20 cellular contexts compared by ENCODE assay signal in genomic region chr16:49756971-49757743, GRCh38.
DNase-seq lines count a peak whose midpoint lies in the region; ATAC-seq, FAIRE-seq and TF ChIP-seq lines count a peak whose summit lies in the region.
"Had no signal": no experiment of that assay in that cellular context is flagged by ENCODE, and none has a peak within 500 bp of the region (broad histone marks: within the 10 kb centered on the region; RNA-seq: fewer than 3 reads in every experiment).

No MANE protein-coding gene starts in this region.

- H3K27me3 Mint-ChIP-seq in activated naive CD4-positive, alpha-beta T cell treated with anti-CD3 and anti-CD28 coated beads for 36 hours (ENCODE audit: low read depth), result peaks cover 20% of the 10 kb centered on the region

- no peaks in the 10 kb centered on the region for H3K4me1 ChIP-seq in HepG2 (ENCODE audit: insufficient read depth, low read length)
- H3K4me1 ChIP-seq in right lobe of liver, result no peaks in the 10 kb centered on the region

- peaks cover 10% of the 10 kb centered on the region for H3K4me1 Mint-ChIP-seq in activated naive CD4-positive, alpha-beta T cell treated with anti-CD3 and anti-CD28 coated beads for 36 hours (ENCODE audit: low read depth)

- BruUV-seq in HepG2 (replicated peaks; lab: Mats Ljungman, UMichigan), result no TSS peak

- no peaks in the 10 kb centered on the region for H3K36me3 Mint-ChIP-seq in activated naive CD4-positive, alpha-beta T cell treated with anti-CD3 and anti-CD28 coated beads for 36 hours (ENCODE audit: low read depth)
- H3K36me3 Mint-ChIP-seq: activated naive CD8-positive, alpha-beta T cell treated with anti-CD3 and anti-CD28 coated beads, Interleukin-2, amount 10 ng/mL, durations not matched to agents 7 days and 5 days; natural killer cell had no signal

- H3K9me3 Mint-ChIP-seq in activated naive CD4-positive, alpha-beta T cell treated with anti-CD3 and anti-CD28 coated beads for 36 hours, result no peaks in the 10 kb centered on the region
- H3K9me3 Mint-ChIP-seq: activated CD8-positive, alpha-beta T cell treated with anti-CD3 and anti-CD28 coated beads for 36 hours; activated naive CD8-positive, alpha-beta T cell treated with anti-CD3 and anti-CD28 coated beads, Interleukin-2, amount 10 ng/mL, durations not matched to agents 7 days and 5 days; activated T-cell treated with anti-CD3 and anti-CD28 coated beads, Interleukin-2, amount 50 U/mL, for 72 hours; natural killer cell had no signal

- H3K9ac ChIP-seq in HepG2 (ENCODE audit: insufficient read depth, low read depth, low read length), result no peak overlapping the region

- TF ChIP-seq EP300 in HepG2 (IDR thresholded peaks at IDR 0.05; ENCODE audit: low read depth in 2 of 2, low read length in 2 of 2) (no peak), HepG2 (CRISPR knock-in tag; IDR thresholded peaks at IDR 0.05; ENCODE audit: borderline replicate concordance) (no peak)

- H3K4me3 ChIP-seq in HepG2 (replicated peaks in 1 of 3; ENCODE audit: insufficient read depth in 1 of 3, low read depth in 2 of 3, low read length in 3 of 3) (no peak overlapping the region), right lobe of liver (no peak overlapping the region), astrocyte of the cerebellum (ENCODE audit: low read depth, low read length) (no peak overlapping the region)
- H3K4me3 ChIP-seq: gastroesophageal sphincter, HAP-1, vagina had no signal

- peaks cover 4 to 30% of the 10 kb centered on the region in 2 experiments; a peak in 4 of 5 replicates for H3K27me3 ChIP-seq in HepG2 (ENCODE audit: control insufficient read depth in 1 of 2, insufficient read depth in 2 of 2, low read length in 2 of 2)
- no peaks in the 10 kb centered on the region for H3K27me3 ChIP-seq in right lobe of liver
- H3K27me3 ChIP-seq: gastroesophageal sphincter, vagina had no signal

- FAIRE-seq in HepG2 (lab: Jason Lieb, UNC), result no peak
- FAIRE-seq: GM12891 had no signal

- DNase-seq in HepG2 (ENCODE audit: low spot score) (no peak), right lobe of liver (no peak), astrocyte of the cerebellum (ENCODE audit: low read depth) (peak; percentile 80), islet precursor cell (peak; percentile 79)
- DNase-seq in activated CD4-positive, alpha-beta T cell treated with anti-CD3 and anti-CD28 coated beads for 1 hour, result no peak
- DNase-seq in activated naive CD4-positive, alpha-beta T cell treated with anti-CD3 and anti-CD28 coated beads for 36 hours, result no peak
- DNase-seq: activated CD8-positive, alpha-beta T cell treated with anti-CD3 and anti-CD28 coated beads for 36 hours; activated naive CD8-positive, alpha-beta T cell treated with anti-CD3 and anti-CD28 coated beads, Interleukin-2, amount 10 ng/mL, durations not matched to agents 7 days and 5 days; activated T-cell treated with anti-CD3 and anti-CD28 coated beads, Interleukin-2, amount 50 U/mL, for 72 hours; natural killer cell; NCI-H187 treated with DMSO at 0.1 percent for 48 hours; OCI-M1; retina had no signal

- H3K4me3 Mint-ChIP-seq in activated naive CD4-positive, alpha-beta T cell treated with anti-CD3 and anti-CD28 coated beads for 36 hours, result no peak overlapping the region
- H3K4me3 Mint-ChIP-seq: activated CD8-positive, alpha-beta T cell treated with anti-CD3 and anti-CD28 coated beads for 36 hours; activated naive CD8-positive, alpha-beta T cell treated with anti-CD3 and anti-CD28 coated beads, Interleukin-2, amount 10 ng/mL, durations not matched to agents 7 days and 5 days; activated T-cell treated with anti-CD3 and anti-CD28 coated beads, Interleukin-2, amount 50 U/mL, for 72 hours; natural killer cell had no signal

- intact Hi-C loops in HepG2 (cut with micrococcal nuclease; ENCODE audit: unreplicated experiment) (no loop called here), right lobe of liver (cut with DNase I) (no loop called here)
- intact Hi-C loops in activated naive CD4-positive, alpha-beta T cell treated with anti-CD3 and anti-CD28 coated beads for 36 hours (cut with micrococcal nuclease), result no loop called here

- H3K4me2 ChIP-seq in HepG2 (ENCODE audit: low read depth, low read length), result no peak overlapping the region

- no peak overlapping the region for H3K27ac Mint-ChIP-seq in activated naive CD4-positive, alpha-beta T cell treated with anti-CD3 and anti-CD28 coated beads for 36 hours
- H3K27ac Mint-ChIP-seq: activated CD8-positive, alpha-beta T cell treated with anti-CD3 and anti-CD28 coated beads for 36 hours; activated naive CD8-positive, alpha-beta T cell treated with anti-CD3 and anti-CD28 coated beads, Interleukin-2, amount 10 ng/mL, durations not matched to agents 7 days and 5 days; activated T-cell treated with anti-CD3 and anti-CD28 coated beads, Interleukin-2, amount 50 U/mL, for 72 hours; natural killer cell had no signal

- POLR2A ChIA-PET in HepG2 (lab: Yijun Ruan, JAX), result no interaction called here

- H3K9me3 ChIP-seq in HepG2 (ENCODE audit: low read length) (no peaks in the 10 kb centered on the region), right lobe of liver (no peaks in the 10 kb centered on the region)
- H3K9me3 ChIP-seq: gastroesophageal sphincter, HAP-1, vagina had no signal

- no peak for ATAC-seq in HepG2
- no peak for ATAC-seq in right lobe of liver
- ATAC-seq in GM19463 (IDR thresholded peaks at IDR 0.05; ENCODE audit: unreplicated experiment), result no peak
- no peak for ATAC-seq in HG02884 (IDR thresholded peaks at IDR 0.05; ENCODE audit: unreplicated experiment)
- ATAC-seq: activated CD8-positive, alpha-beta T cell treated with anti-CD3 and anti-CD28 coated beads for 36 hours; activated T-cell treated with anti-CD3 and anti-CD28 coated beads, Interleukin-2, amount 50 U/mL, for 72 hours; gastroesophageal sphincter; natural killer cell; SK-N-SH treated with all-trans-retinoic acid at 6 μM for 48 hours had no signal

- H3K27ac ChIP-seq in HepG2 (ENCODE audit: extremely low read length, insufficient read depth, low read length) (no peak overlapping the region), right lobe of liver (no peak overlapping the region)
- H3K27ac ChIP-seq: gastroesophageal sphincter, vagina had no signal

- H3K79me2 ChIP-seq in HepG2 (ENCODE audit: insufficient read depth, low read length), result no peaks in the 10 kb centered on the region

- 26% methylated on average over 7 of the region's 7 CpGs for WGBS in HepG2 (ENCODE audit: low lambda C conversion rate)
- WGBS in right lobe of liver (ENCODE audit: insufficient coverage, low coverage, low lambda C conversion rate, missing lambda C conversion rate), result 47% methylated on average over 7 of the region's 7 CpGs

- TF ChIP-seq POLR2A in HepG2 (IDR thresholded peaks at IDR 0.05; ENCODE audit: insufficient read depth in 1 of 2, low read depth in 2 of 2, low read length in 2 of 2) (no peak), right lobe of liver (IDR thresholded peaks at IDR 0.05) (no peak)

- no peak for TF ChIP-seq RAD21 in HepG2 (CRISPR knock-in tag; IDR thresholded peaks at IDR 0.05)

- H2AFZ ChIP-seq in HepG2 (ENCODE audit: low read length), result no peak overlapping the region

- no peaks in the 10 kb centered on the region for H4K20me1 ChIP-seq in HepG2 (ENCODE audit: insufficient read depth, low read length)

- in situ Hi-C loops in HepG2 (cut with HindIII; ENCODE audit: extremely low pct_ligation_motif_present, low pct_unique_long_range_greater_than_20kb), result no loop called here
- in situ Hi-C loops in astrocyte of the cerebellum (cut with HindIII; ENCODE audit: low sequenced_read_pairs), result loop anchor here (5.0 kb wide), 1 partner anchor 60 kb away; no protein-coding TSS in a partner anchor

- CTCF ChIA-PET in HepG2 (lab: Yijun Ruan, JAX; ENCODE audit: low intra/inter-chr PET ratio, low total read pairs), result no interaction called here
- CTCF ChIA-PET in activated naive CD4-positive, alpha-beta T cell treated with anti-CD3 and anti-CD28 coated beads for 36 hours (lab: Charles Lee), result no interaction called here

- TF ChIP-seq CTCF in HepG2 (CRISPR knock-in tag; IDR thresholded peaks at IDR 0.05), result no peak
- TF ChIP-seq CTCF in right lobe of liver (IDR thresholded peaks at IDR 0.05), result no peak
- no peak for TF ChIP-seq CTCF in astrocyte of the cerebellum (IDR thresholded peaks at IDR 0.05; ENCODE audit: low read depth, low read length, missing control alignments)

- no peaks in the 10 kb centered on the region for H3K36me3 ChIP-seq in HepG2 (replicated peaks in 1 of 2; ENCODE audit: control insufficient read depth in 1 of 2, insufficient read depth in 2 of 2, low read length in 2 of 2)
- no peaks in the 10 kb centered on the region for H3K36me3 ChIP-seq in right lobe of liver
- H3K36me3 ChIP-seq: gastroesophageal sphincter, HAP-1, vagina had no signal

TF ChIP-seq in HepG2, 621 proteins besides CTCF, POLR2A, EP300 and RAD21:
- TF ChIP-seq MAFK (conservative IDR thresholded peaks at IDR 0.05 in 1 of 2, IDR thresholded peaks at IDR 0.05 in 1 of 2; ENCODE audit: low read length in 2 of 2) (peak in 1 of 2 experiments; percentile 33; a peak in 1 of 4 replicates), ZNF598 (CRISPR knock-in tag; IDR thresholded peaks at IDR 0.05; ENCODE audit: borderline replicate concordance) (no peak), MAFF (IDR thresholded peaks at IDR 0.05; ENCODE audit: low read depth, low read length) (0 out of 2 replicates have a peak, but pooled peaks have one; percentile 4)
TF ChIP-seq in HepG2: peak in this region for 2.

Comparison
In these comparisons a context has a peak if more than half of its experiments do, and no peak if none do; other contexts are left out.
1. DNase-seq: peak in astrocyte of the cerebellum (single experiment) and islet precursor cell (single experiment); none in HepG2 (single experiment), right lobe of liver (0 of 3), activated CD4-positive, alpha-beta T cell treated with anti-CD3 and anti-CD28 coated beads for 1 hour (single experiment) and activated naive CD4-positive, alpha-beta T cell treated with anti-CD3 and anti-CD28 coated beads for 36 hours (single experiment).